ENCODE assay signal across 11 cellular contexts in the genomic region with DNA sequence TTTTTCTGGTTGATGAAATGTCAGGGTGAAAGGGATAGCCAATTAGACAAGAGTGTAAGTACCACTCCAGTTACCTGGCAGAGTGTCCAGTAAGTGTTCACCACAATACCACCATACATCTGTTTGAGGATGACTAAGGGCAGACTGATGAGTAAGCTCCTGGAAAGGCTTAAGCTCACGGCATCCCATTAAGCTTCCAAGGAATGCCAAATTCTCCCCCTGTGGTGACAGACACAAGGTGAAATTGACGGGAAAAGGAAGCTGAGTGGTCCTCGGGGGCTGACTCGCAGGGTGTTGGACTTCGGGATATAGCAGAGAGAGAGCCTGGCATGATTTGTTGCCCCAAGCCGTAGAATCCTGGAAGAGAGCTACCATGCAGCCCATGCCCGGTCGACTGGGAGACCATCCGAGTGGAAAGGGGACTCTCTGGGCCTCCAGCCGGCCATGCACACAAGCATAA. TPM values are rescaled to one million over a fixed set of nuclear protein-coding genes. Genes with fewer than 3 reads are reported as not detected.
DNase-seq lines count a peak whose midpoint lies in the region; ATAC-seq, FAIRE-seq and TF ChIP-seq lines count a peak whose summit lies in the region.
"Had no signal": no experiment of that assay in that cellular context is flagged by ENCODE, and none has a peak within 500 bp of the region (broad histone marks: within the 10 kb centered on the region; RNA-seq: fewer than 3 reads in every experiment).

No MANE protein-coding gene starts in this region.

- H4K20me1 ChIP-seq in keratinocyte (ENCODE audit: control insufficient read depth, extremely low read depth, insufficient read depth, low read length), result no peaks in the 10 kb centered on the region

- H3K9me1 ChIP-seq in keratinocyte (ENCODE audit: control insufficient read depth, extremely low read depth, insufficient read depth, low read length), result no peaks in the 10 kb centered on the region

- H3K9me3 ChIP-seq in adipocyte (ENCODE audit: control insufficient read depth, low read length) (no peaks in the 10 kb centered on the region), keratinocyte (ENCODE audit: control insufficient read depth, low read depth, low read length) (peaks cover 1% of the 10 kb centered on the region), HAP-1 (no peaks in the 10 kb centered on the region)

- in situ Hi-C loops in HAP-1 (cut with MboI; ENCODE audit: low sequenced_read_pairs), result no loop called here

- no peak overlapping the region for H2AFZ ChIP-seq in keratinocyte (ENCODE audit: control insufficient read depth, low read length)

- H3K4me1 ChIP-seq in adipocyte (ENCODE audit: control insufficient read depth, insufficient read depth, low read length) (peaks cover 33% of the 10 kb centered on the region), keratinocyte (ENCODE audit: control insufficient read depth, extremely low read depth, insufficient read depth, low read length) (peaks cover 38% of the 10 kb centered on the region), HAP-1 (peaks cover 7% of the 10 kb centered on the region)

- TF ChIP-seq CTCF in BJ (IDR thresholded peaks at IDR 0.05; ENCODE audit: insufficient read depth, low read depth, low read length), result no peak
- TF ChIP-seq CTCF in keratinocyte (optimal IDR thresholded peaks at IDR 0.05 in 1 of 3, IDR thresholded peaks at IDR 0.05 in 1 of 3, conservative IDR thresholded peaks at IDR 0.05 in 1 of 3; ENCODE audit: extremely low read depth in 1 of 3, insufficient read depth in 2 of 3, low read length in 3 of 3), result no peak

- no peaks in the 10 kb centered on the region for H3K79me2 ChIP-seq in keratinocyte (ENCODE audit: control insufficient read depth, insufficient read depth, low read length)

- FAIRE-seq in keratinocyte (lab: Jason Lieb, UNC), result peak; percentile 100

- dilution Hi-C loops in keratinocyte (cut with MboI; ENCODE audit: extremely low pct_ligation_motif_present, low sequenced_read_pairs), result no loop called here

- H3K4me3 ChIP-seq in BJ (ENCODE audit: low read depth, low read length) (no peak overlapping the region), adipocyte (ENCODE audit: low read length) (no peak overlapping the region), keratinocyte (ENCODE audit: control insufficient read depth in 2 of 3, extremely low read depth in 1 of 3, insufficient read depth in 2 of 3, low read depth in 1 of 3, low read length in 3 of 3) (no peak overlapping the region), HAP-1 (no peak overlapping the region)

- H3K9ac ChIP-seq in adipocyte (ENCODE audit: low read length), result no peak overlapping the region
- no peak overlapping the region for H3K9ac ChIP-seq in keratinocyte (ENCODE audit: control insufficient read depth, extremely low read depth, insufficient read depth, low read length)

- peak overlapping the region; percentile 33 for H3K4me2 ChIP-seq in keratinocyte (ENCODE audit: control insufficient read depth, extremely low read depth, insufficient read depth, low read depth, low read length)

- CTCF ChIA-PET in BJ (lab: Yijun Ruan, JAX), result interaction anchor here (1.1 to 1.2 kb wide), 2 partner anchors 13 to 14 kb away, joined by 4 read pairs; a partner anchor contains a TSS

- POLR2A ChIA-PET in BJ (lab: Charles Lee), result interaction anchor here (0.5 to 0.8 kb wide), 2 partner anchors 466 to 1581 kb away, joined by 3 to 15 read pairs; no protein-coding TSS in a partner anchor

- peak overlapping the region; percentile 39 for H3K27ac ChIP-seq in keratinocyte (ENCODE audit: control insufficient read depth, insufficient read depth, low read length)

- DNase-seq in BJ (ENCODE audit: low read depth), result peak; percentile 86
- peak; percentile 98 for DNase-seq in M059J (ENCODE audit: low read depth)
- DNase-seq in adipocyte (ENCODE audit: low read depth), result peak; percentile 25
- peak; percentile 91 for DNase-seq in keratinocyte (ENCODE audit: low read depth, low spot score)
- no peak for DNase-seq in HAP-1 (ENCODE audit: low spot score in 2 of 2)
- no peak for DNase-seq in NCI-H2196 (lab: John Stamatoyannopoulos, UW; ENCODE audit: unreplicated experiment)
- no peak for DNase-seq in germinal center (ENCODE audit: low spot score)
- DNase-seq: activated gamma-delta T cell treated with Interleukin-2 at 50 U/mL for 16 hours; NCI-H2081 treated with DMSO at 0.1 percent for 48 hours; stimulated activated CD4-positive, alpha-beta T cell treated with anti-CD3 and anti-CD28 coated beads, Interleukin-4, amount 100 ng/mL, for 24 hours had no signal

- H3K27me3 ChIP-seq in BJ (ENCODE audit: control insufficient read depth, insufficient read depth, low read length) (no peaks in the 10 kb centered on the region), adipocyte (replicated peaks; ENCODE audit: control insufficient read depth, insufficient read depth, low read length) (no peaks in the 10 kb centered on the region), keratinocyte (ENCODE audit: control insufficient read depth, extremely low read depth, insufficient read depth, low read length) (no peaks in the 10 kb centered on the region), HAP-1 (ENCODE audit: low read depth) (no peaks in the 10 kb centered on the region)

- ATAC-seq in HG03354 (IDR thresholded peaks at IDR 0.05; ENCODE audit: poor library complexity, severe bottlenecking, unreplicated experiment), result no peak

- H3K36me3 ChIP-seq in BJ (ENCODE audit: control insufficient read depth, insufficient read depth, low read length), result no peaks in the 10 kb centered on the region
- H3K36me3 ChIP-seq in adipocyte (ENCODE audit: control insufficient read depth, insufficient read depth, low read length, severe bottlenecking), result no peaks in the 10 kb centered on the region
- H3K36me3 ChIP-seq in keratinocyte (ENCODE audit: control insufficient read depth in 2 of 2, extremely low read depth in 1 of 2, insufficient read depth in 2 of 2, low read length in 2 of 2), result no peaks in the 10 kb centered on the region
- no peaks in the 10 kb centered on the region for H3K36me3 ChIP-seq in HAP-1 (replicated peaks)

RNA-seq across cellular contexts. Expression of a gene that starts 7.6 kb away (rescaled TPM):
- polyA plus RNA-seq in BJ (2011; rRNA removed) (38.5 and 39.1 TPM in 2 replicates), keratinocyte (0.58 to 1.2 TPM (median 1.1 TPM) in 3 replicates)
- 3.3 and 5.8 TPM in 2 replicates for polyA minus RNA-seq in BJ (2011; rRNA and poly(A)+ RNA removed)
- 3.0 and 8.6 TPM in 2 replicates for total RNA-seq in M059J (2014; rRNA removed; shearing (Covaris generic))
- 0.37 TPM for polyA plus RNA-seq in keratinocyte (2011; ENCODE audit: low read depth)
- 0.64 and 1.1 TPM in 2 replicates for polyA plus RNA-seq in keratinocyte (2011; cell fraction: cytosol; rRNA removed)
- 0.33 and 0.88 TPM in 2 replicates for polyA plus RNA-seq in keratinocyte (2011; cell fraction: nucleus; rRNA removed)
- 0.83 and 1.3 TPM in 2 replicates for polyA plus RNA-seq in keratinocyte (2012; ENCODE audit: low replicate concordance)
- polyA minus RNA-seq in keratinocyte, result 0.20 to 0.54 TPM (median 0.43 TPM) in 3 replicates
- polyA minus RNA-seq in keratinocyte (2011; cell fraction: cytosol; rRNA and poly(A)+ RNA removed), result not detected
- polyA minus RNA-seq in keratinocyte (2011; cell fraction: nucleus; rRNA and poly(A)+ RNA removed), result 0.54 TPM in 1 of 2 replicates, not detected in the other

RNA-seq across cellular contexts. Expression of a gene that starts 13.6 kb away (rescaled TPM):
- polyA plus RNA-seq in BJ (2011; rRNA removed) (19.5 and 29.0 TPM in 2 replicates), keratinocyte (15.6 to 36.6 TPM (median 33.4 TPM) in 3 replicates)
- polyA minus RNA-seq in BJ (2011; rRNA and poly(A)+ RNA removed), result 2.6 and 3.9 TPM in 2 replicates
- 55.4 and 76.3 TPM in 2 replicates for total RNA-seq in M059J (2014; rRNA removed; shearing (Covaris generic))
- 12.9 TPM for polyA plus RNA-seq in keratinocyte (2011; ENCODE audit: low read depth)
- 24.8 and 46.1 TPM in 2 replicates for polyA plus RNA-seq in keratinocyte (2011; cell fraction: cytosol; rRNA removed)
- 20.5 and 26.7 TPM in 2 replicates for polyA plus RNA-seq in keratinocyte (2011; cell fraction: nucleus; rRNA removed)
- polyA plus RNA-seq in keratinocyte (2012; ENCODE audit: low replicate concordance), result 31.5 and 34.6 TPM in 2 replicates
- 1.9 to 9.4 TPM (median 4.4 TPM) in 3 replicates for polyA minus RNA-seq in keratinocyte
- 8.1 TPM for polyA minus RNA-seq in keratinocyte (2011; cell fraction: cytosol; rRNA and poly(A)+ RNA removed)
- 3.4 and 5.0 TPM in 2 replicates for polyA minus RNA-seq in keratinocyte (2011; cell fraction: nucleus; rRNA and poly(A)+ RNA removed)

RNA-seq across cellular contexts. Expression of a gene that starts 40.1 kb away (rescaled TPM):
- polyA plus RNA-seq in BJ (2011; rRNA removed) (20.5 and 43.8 TPM in 2 replicates), keratinocyte (38.9 to 63.1 TPM (median 50.4 TPM) in 3 replicates)
- polyA minus RNA-seq in BJ (2011; rRNA and poly(A)+ RNA removed), result 35.1 and 38.2 TPM in 2 replicates
- total RNA-seq in M059J (2014; rRNA removed; shearing (Covaris generic)), result 91.0 and 123 TPM in 2 replicates
- 58.7 TPM for polyA plus RNA-seq in keratinocyte (2011; ENCODE audit: low read depth)
- polyA plus RNA-seq in keratinocyte (2011; cell fraction: cytosol; rRNA removed), result 33.6 and 66.5 TPM in 2 replicates
- 57.7 and 69.8 TPM in 2 replicates for polyA plus RNA-seq in keratinocyte (2011; cell fraction: nucleus; rRNA removed)
- 32.3 and 46.8 TPM in 2 replicates for polyA plus RNA-seq in keratinocyte (2012; ENCODE audit: low replicate concordance)
- polyA minus RNA-seq in keratinocyte, result 33.0 to 79.0 TPM (median 57.3 TPM) in 3 replicates
- 47.8 TPM for polyA minus RNA-seq in keratinocyte (2011; cell fraction: cytosol; rRNA and poly(A)+ RNA removed)
- polyA minus RNA-seq in keratinocyte (2011; cell fraction: nucleus; rRNA and poly(A)+ RNA removed), result 49.9 and 80.8 TPM in 2 replicates

Comparison
In these comparisons a context has a peak if more than half of its experiments do, and no peak if none do; other contexts are left out.
1. DNase-seq: peak in BJ (single experiment), M059J (single experiment), adipocyte (single experiment) and keratinocyte (single experiment); none in HAP-1 (0 of 2), NCI-H2196 (single experiment) and germinal center (single experiment).
2. RNA of a gene that starts 7.6 kb away (polyA plus RNA-seq): 38.5 to 39.1 TPM in BJ; 0.33 to 1.3 TPM in keratinocyte; every median in the first group is over 10 times any median in the second.